Comparison of ENCODE assay signal across 21 cellular contexts in genomic region chr1:154413177-154413576, GRCh38. TPM values are rescaled to one million over a fixed set of nuclear protein-coding genes. Genes with fewer than 3 reads are reported as not detected.
DNase-seq lines count a peak whose midpoint lies in the region; ATAC-seq, FAIRE-seq and TF ChIP-seq lines count a peak whose summit lies in the region.
"Had no signal": no experiment of that assay in that cellular context is flagged by ENCODE, and none has a peak within 500 bp of the region (broad histone marks: within the 10 kb centered on the region; RNA-seq: fewer than 3 reads in every experiment).

No MANE protein-coding gene starts in this region.

- H3K4me2 ChIP-seq in HepG2 (ENCODE audit: low read depth, low read length): no peak overlapping the region

- TF ChIP-seq POLR2A in HepG2 (IDR thresholded peaks at IDR 0.05; ENCODE audit: insufficient read depth in 1 of 2, low read depth in 2 of 2, low read length in 2 of 2): no peak
- no peak for TF ChIP-seq POLR2A in Peyer's patch (IDR thresholded peaks at IDR 0.05)

- in situ Hi-C loops in HepG2 (cut with HindIII; ENCODE audit: extremely low pct_ligation_motif_present, low pct_unique_long_range_greater_than_20kb): no loop called here

- CTCF ChIA-PET in HepG2 (lab: Yijun Ruan, JAX; ENCODE audit: low intra/inter-chr PET ratio, low total read pairs): no interaction called here

- TF ChIP-seq EP300 in HepG2 (IDR thresholded peaks at IDR 0.05; ENCODE audit: low read depth in 2 of 2, low read length in 2 of 2) (no peak), HepG2 (CRISPR knock-in tag; IDR thresholded peaks at IDR 0.05; ENCODE audit: borderline replicate concordance) (no peak)

- ATAC-seq in HepG2 (no peak), lower lobe of right lung (no peak), HG03571 (IDR thresholded peaks at IDR 0.05; ENCODE audit: unreplicated experiment) (no peak)
- ATAC-seq: activated CD8-positive, alpha-beta T cell treated with anti-CD3 and anti-CD28 coated beads for 36 hours; mucosa of descending colon; Panc1; right cardiac atrium had no signal

- H3K27me3 ChIP-seq in liver (ENCODE audit: control insufficient read depth in 4 of 4, insufficient read depth in 4 of 4, low read length in 3 of 4) (no peaks in the 10 kb centered on the region), HepG2 (ENCODE audit: control insufficient read depth in 1 of 2, insufficient read depth in 2 of 2, low read length in 2 of 2) (no peaks in the 10 kb centered on the region), Peyer's patch (no peaks in the 10 kb centered on the region), lower lobe of right lung (ENCODE audit: low read depth) (no peaks in the 10 kb centered on the region), stomach smooth muscle (ENCODE audit: control insufficient read depth in 1 of 2, insufficient read depth in 2 of 2, low read length in 2 of 2) (no peaks in the 10 kb centered on the region)
- H3K27me3 ChIP-seq: adrenal gland had no signal

- H2AFZ ChIP-seq in HepG2 (ENCODE audit: low read length): no peak overlapping the region
- H2AFZ ChIP-seq: parathyroid adenoma had no signal

- TF ChIP-seq RAD21 in liver (IDR thresholded peaks at IDR 0.05) (no peak), HepG2 (CRISPR knock-in tag; IDR thresholded peaks at IDR 0.05) (no peak)

- WGBS in liver: 61% methylated on average over 6 of the region's 6 CpGs
- 95% methylated on average over 6 of the region's 6 CpGs for WGBS in HepG2 (ENCODE audit: low lambda C conversion rate)

- peak overlapping the region; percentile 70 to 77 for H3K27ac ChIP-seq in liver (ENCODE audit: low read depth in 1 of 2, low read length in 2 of 2)
- H3K27ac ChIP-seq in HepG2 (ENCODE audit: extremely low read length, insufficient read depth, low read length): no peak overlapping the region
- peak overlapping the region in 3 of 4 donors; percentile 14 to 53 (median 43) for H3K27ac ChIP-seq in Peyer's patch
- H3K27ac ChIP-seq in lower lobe of right lung: no peak overlapping the region
- H3K27ac ChIP-seq in stomach smooth muscle (ENCODE audit: low read length): peak overlapping the region; percentile 60
- H3K27ac ChIP-seq: adrenal gland, parathyroid adenoma had no signal

- POLR2A ChIA-PET in HepG2 (lab: Yijun Ruan, JAX): no interaction called here

- TF ChIP-seq CTCF in liver (IDR thresholded peaks at IDR 0.05; ENCODE audit: low read depth, low read length, missing input control): no peak
- no peak for TF ChIP-seq CTCF in HepG2 (CRISPR knock-in tag; IDR thresholded peaks at IDR 0.05)
- TF ChIP-seq CTCF in Peyer's patch (IDR thresholded peaks at IDR 0.05): no peak
- no peak for TF ChIP-seq CTCF in lower lobe of right lung (IDR thresholded peaks at IDR 0.05)

- peaks cover 14 to 83% (median 61%) of the 10 kb centered on the region in 4 donors for H3K4me1 ChIP-seq in liver (ENCODE audit: control insufficient read depth in 4 of 4, insufficient read depth in 4 of 4, low read length in 3 of 4)
- peaks cover 77% of the 10 kb centered on the region for H3K4me1 ChIP-seq in HepG2 (ENCODE audit: insufficient read depth, low read length)
- peaks cover 0 to 57% (median 8%) of the 10 kb centered on the region in 4 donors for H3K4me1 ChIP-seq in Peyer's patch
- peaks cover 60% of the 10 kb centered on the region for H3K4me1 ChIP-seq in lower lobe of right lung
- H3K4me1 ChIP-seq in stomach smooth muscle (ENCODE audit: control insufficient read depth, insufficient read depth, low read length): peaks cover 71% of the 10 kb centered on the region
- H3K4me1 ChIP-seq: parathyroid adenoma had no signal

- H3K36me3 ChIP-seq in liver (ENCODE audit: control insufficient read depth in 4 of 4, insufficient read depth in 3 of 4, low read depth in 1 of 4, low read length in 3 of 4): no peaks in the 10 kb centered on the region
- H3K36me3 ChIP-seq in HepG2 (replicated peaks in 1 of 2; ENCODE audit: control insufficient read depth in 1 of 2, insufficient read depth in 2 of 2, low read length in 2 of 2): no peaks in the 10 kb centered on the region
- H3K36me3 ChIP-seq in Peyer's patch: peaks cover 0 to 5% (median 0%) of the 10 kb centered on the region in 3 donors
- H3K36me3 ChIP-seq in lower lobe of right lung: peaks cover 9% of the 10 kb centered on the region
- H3K36me3 ChIP-seq in stomach smooth muscle (ENCODE audit: control insufficient read depth in 2 of 2, insufficient read depth in 2 of 2, low read length in 2 of 2): no peaks in the 10 kb centered on the region
- H3K36me3 ChIP-seq: adrenal gland had no signal

- no peak for FAIRE-seq in HepG2 (lab: Jason Lieb, UNC)
- no peak for FAIRE-seq in RCC 7860 (lab: Jason Lieb, UNC)
- FAIRE-seq: islet of Langerhans had no signal

- H3K9ac ChIP-seq in liver (ENCODE audit: low read depth in 1 of 2, low read length in 2 of 2) (no peak overlapping the region), HepG2 (ENCODE audit: insufficient read depth, low read depth, low read length) (no peak overlapping the region), stomach smooth muscle (ENCODE audit: low read length in 2 of 2) (no peak overlapping the region)
- H3K9ac ChIP-seq: parathyroid adenoma had no signal

- intact Hi-C loops in HepG2 (cut with micrococcal nuclease; ENCODE audit: unreplicated experiment): no loop called here
- intact Hi-C loops in lower lobe of right lung (cut with DNase I): no loop called here

- DNase-seq in HepG2 (ENCODE audit: low spot score) (no peak), Peyer's patch (no peak), lower lobe of right lung (peak; percentile 5), RCC 7860 (ENCODE audit: low spot score) (no peak), mesenteric fat pad (ENCODE audit: low spot score) (no peak)
- DNase-seq: activated CD8-positive, alpha-beta T cell treated with anti-CD3 and anti-CD28 coated beads for 36 hours; activated gamma-delta T cell; GOT3; mucosa of descending colon; NCI-H524; right cardiac atrium; stimulated activated CD4-positive, alpha-beta T cell treated with anti-CD3 and anti-CD28 coated beads, Interleukin-4, amount 100 ng/mL, for 4 hours; stimulated activated naive CD4-positive, alpha-beta T cell had no signal

- H3K9me3 ChIP-seq in liver (ENCODE audit: control insufficient read depth in 4 of 4, low read length in 3 of 4) (no peaks in the 10 kb centered on the region), HepG2 (ENCODE audit: low read length) (no peaks in the 10 kb centered on the region), Peyer's patch (no peaks in the 10 kb centered on the region), lower lobe of right lung (no peaks in the 10 kb centered on the region), stomach smooth muscle (ENCODE audit: control insufficient read depth in 2 of 2, low read length in 2 of 2) (no peaks in the 10 kb centered on the region)
- H3K9me3 ChIP-seq: adrenal gland, mucosa of descending colon had no signal

- no peaks in the 10 kb centered on the region for H3K79me2 ChIP-seq in HepG2 (ENCODE audit: insufficient read depth, low read length)
- H3K79me2 ChIP-seq: parathyroid adenoma had no signal

- no peak overlapping the region for H3K4me3 ChIP-seq in liver (ENCODE audit: low read depth in 1 of 3, low read length in 3 of 3)
- no peak overlapping the region for H3K4me3 ChIP-seq in HepG2 (replicated peaks in 1 of 3; ENCODE audit: insufficient read depth in 1 of 3, low read depth in 2 of 3, low read length in 3 of 3)
- no peak overlapping the region for H3K4me3 ChIP-seq in Peyer's patch
- H3K4me3 ChIP-seq in lower lobe of right lung: no peak overlapping the region
- no peak overlapping the region for H3K4me3 ChIP-seq in stomach smooth muscle (ENCODE audit: low read length in 2 of 2)
- H3K4me3 ChIP-seq: adrenal gland, mucosa of descending colon had no signal

- BruUV-seq in HepG2 (replicated peaks; lab: Mats Ljungman, UMichigan): no TSS peak

- no peaks in the 10 kb centered on the region for H4K20me1 ChIP-seq in HepG2 (ENCODE audit: insufficient read depth, low read length)

TF ChIP-seq in liver, 16 proteins besides CTCF, POLR2A, EP300 and RAD21 (continues in another document):
- TF ChIP-seq RXRA (IDR thresholded peaks at IDR 0.05): no peak
- no peak for TF ChIP-seq GABPA (IDR thresholded peaks at IDR 0.05 in 1 of 2, conservative IDR thresholded peaks at IDR 0.05 in 1 of 2)
- no peak for TF ChIP-seq NR2F2 (IDR thresholded peaks at IDR 0.05)

TF ChIP-seq in HepG2, 621 proteins besides CTCF, POLR2A, EP300 and RAD21 (continues in another document):
- no peak for TF ChIP-seq ATF3 (CRISPR knock-in tag; IDR thresholded peaks at IDR 0.05)
- no peak for TF ChIP-seq ZFX (CRISPR knock-in tag; IDR thresholded peaks at IDR 0.05; ENCODE audit: low read depth)

RNA-seq across cellular contexts. Expression of gene IL6R, which starts 8.0 kb away (rescaled TPM):
- 10 to 100 TPM; 47.0 to 67.6 TPM for total RNA-seq in liver
- polyA plus RNA-seq in liver: 10 to 100 TPM; 18.8 to 23.6 TPM
- 3.5 and 5.0 TPM in 2 replicates for total RNA-seq in HepG2 (2016; rRNA removed; fragmentation: Illumina TruSeq; extraction: Trizol)
- 0.71 and 0.91 TPM in 2 replicates for total RNA-seq in HepG2 (2016; cell fraction: cytosol; rRNA removed; fragmentation: Illumina TruSeq; extraction: Trizol; ENCODE audit: low read depth)
- 1.9 and 4.6 TPM in 2 replicates for total RNA-seq in HepG2 (2016; cell fraction: insoluble cytoplasmic fraction; rRNA removed; fragmentation: Illumina TruSeq; extraction: Trizol)
- 1.2 and 1.3 TPM in 2 replicates for total RNA-seq in HepG2 (2016; cell fraction: membrane; rRNA removed; fragmentation: Illumina TruSeq; extraction: Trizol)
- total RNA-seq in HepG2 (2016; cell fraction: nucleus; rRNA removed; fragmentation: Illumina TruSeq; extraction: Trizol): 3.7 and 4.0 TPM in 2 replicates
- polyA plus RNA-seq in HepG2 (2011; rRNA removed): 24.5 and 30.5 TPM in 2 replicates
- polyA plus RNA-seq in HepG2 (2011; cell fraction: cytosol; rRNA removed): 15.2 and 20.2 TPM in 2 replicates
- 15.9 and 16.7 TPM in 2 replicates for polyA plus RNA-seq in HepG2 (2011; cell fraction: nucleus; rRNA removed)
- polyA plus RNA-seq in HepG2 (2012): 13.7 and 18.5 TPM in 2 replicates
- 0.28 and 0.32 TPM in 2 replicates for polyA plus RNA-seq in HepG2 (2016; cell fraction: cytosol; fragmentation: Illumina TruSeq; extraction: Trizol; ENCODE audit: low read depth)
- 1.4 and 2.1 TPM in 2 replicates for polyA plus RNA-seq in HepG2 (2016; cell fraction: insoluble cytoplasmic fraction; fragmentation: Illumina TruSeq; extraction: Trizol; ENCODE audit: low read depth)
- 0.60 and 0.65 TPM in 2 replicates for polyA plus RNA-seq in HepG2 (2016; cell fraction: membrane; fragmentation: Illumina TruSeq; extraction: Trizol; ENCODE audit: low read depth)
- 4.0 and 4.9 TPM in 2 replicates for polyA plus RNA-seq in HepG2 (2016; cell fraction: nucleus; fragmentation: Illumina TruSeq; extraction: Trizol; ENCODE audit: insufficient read depth, low read depth)
- polyA minus RNA-seq in HepG2 (2011; rRNA and poly(A)+ RNA removed; ENCODE audit: low replicate concordance): 13.3 and 63.4 TPM in 2 replicates
- 10.3 and 13.7 TPM in 2 replicates for polyA minus RNA-seq in HepG2 (2011; cell fraction: cytosol; rRNA and poly(A)+ RNA removed)
- polyA minus RNA-seq in HepG2 (2011; cell fraction: nucleus; rRNA and poly(A)+ RNA removed): 13.4 and 13.8 TPM in 2 replicates
- total RNA-seq in Peyer's patch: 100 to 1,000 TPM in 2 of 4 donors, 10 to 100 TPM in 2; 56.1 to 140 (median 100) TPM
- total RNA-seq in lower lobe of right lung: 48.5 TPM
- total RNA-seq in mesenteric fat pad: 35.6 TPM
- polyA plus RNA-seq: neural cell had no signal

Comparison
In these comparisons a context has a peak if more than half of its experiments do, and no peak if none do; other contexts are left out.
1. H3K27ac ChIP-seq: peak in liver (2 of 2), Peyer's patch (3 of 4) and stomach smooth muscle (single experiment); none in HepG2 (single experiment) and lower lobe of right lung (single experiment).